ENCODE assay signal across 22 cellular contexts in the genomic region with DNA sequence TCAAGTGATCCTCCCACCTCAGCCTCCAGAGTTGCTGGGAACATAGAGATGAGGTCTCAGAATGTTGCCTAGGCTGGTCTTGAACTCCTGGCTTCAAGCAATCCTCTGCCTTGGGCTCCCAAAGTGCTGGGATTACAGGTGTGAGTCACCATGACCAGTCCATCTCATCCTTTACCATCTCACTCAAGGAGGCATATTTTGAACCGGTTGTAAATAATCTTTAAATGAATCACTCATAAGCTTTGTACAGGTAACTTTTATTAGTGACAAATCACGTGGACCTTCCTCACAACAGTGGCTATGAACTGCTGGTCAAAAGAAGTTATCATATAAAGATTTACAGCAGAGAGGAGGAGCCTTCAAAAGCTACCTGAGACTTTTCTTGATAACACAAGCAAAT.
"Had no signal": no experiment of that assay in that cellular context is flagged by ENCODE, and none has a peak within 500 bp of the region (broad histone marks: within the 10 kb centered on the region; RNA-seq: fewer than 3 reads in every experiment).

No MANE protein-coding gene starts in this region.

- H3K4me1 Mint-ChIP-seq: activated T-helper 17 cell treated with anti-CD3 and anti-CD28 coated beads, Interleukin-2, amount 50 U/mL, for 72 hours; brain; mesothelial cell of epicardium had no signal

- H3K4me1 ChIP-seq: heart right ventricle, left lung, pancreas, tibial artery, uterus had no signal

- H3K4me3 ChIP-seq: heart right ventricle, left lung, lung, pancreas, tibial artery, uterus had no signal

- H3K36me3 Mint-ChIP-seq: activated naive CD4-positive, alpha-beta T cell treated with anti-CD3 and anti-CD28 coated beads, Interleukin-2, amount 50 U/mL, for 72 hours; brain; mesothelial cell of epicardium; natural killer cell treated with Interleukin-12 subunit alpha and Interleukin-12 subunit beta and Interleukin-15 and Interleukin-18, amount 100 ng/mL, for 72 hours had no signal

- H3K36me3 ChIP-seq: heart right ventricle, left lung, pancreas, tibial artery, uterus had no signal

- H3K9me3 Mint-ChIP-seq: activated naive CD4-positive, alpha-beta T cell treated with anti-CD3 and anti-CD28 coated beads, Interleukin-2, amount 50 U/mL, for 72 hours; activated T-helper 17 cell treated with anti-CD3 and anti-CD28 coated beads, Interleukin-2, amount 50 U/mL, for 72 hours; brain; natural killer cell treated with Interleukin-12 subunit alpha and Interleukin-12 subunit beta and Interleukin-15 and Interleukin-18, amount 100 ng/mL, for 72 hours; stimulated activated naive CD8-positive, alpha-beta T cell treated with anti-CD3 and anti-CD28 coated beads, Interleukin-15, Interleukin-2, amounts not matched to agents 100 ng/mL and 50 ng/mL, for 24 hours had no signal

- FAIRE-seq: colon, kidney, pancreas had no signal

- H3K4me3 Mint-ChIP-seq: activated T-helper 17 cell treated with anti-CD3 and anti-CD28 coated beads, Interleukin-2, amount 50 U/mL, for 72 hours; brain; mesothelial cell of epicardium; natural killer cell treated with Interleukin-12 subunit alpha and Interleukin-12 subunit beta and Interleukin-15 and Interleukin-18, amount 100 ng/mL, for 72 hours; stimulated activated naive CD8-positive, alpha-beta T cell treated with anti-CD3 and anti-CD28 coated beads, Interleukin-15, Interleukin-2, amounts not matched to agents 100 ng/mL and 50 ng/mL, for 24 hours had no signal

- H3K27me3 ChIP-seq: left lung, pancreas, tibial artery, uterus had no signal

- H3K27ac ChIP-seq: heart right ventricle, left lung, pancreas, tibial artery, uterus, VCaP had no signal

- H3K27ac Mint-ChIP-seq: activated naive CD4-positive, alpha-beta T cell treated with anti-CD3 and anti-CD28 coated beads, Interleukin-2, amount 50 U/mL, for 72 hours; activated T-helper 17 cell treated with anti-CD3 and anti-CD28 coated beads, Interleukin-2, amount 50 U/mL, for 72 hours; brain; mesothelial cell of epicardium; natural killer cell treated with Interleukin-12 subunit alpha and Interleukin-12 subunit beta and Interleukin-15 and Interleukin-18, amount 100 ng/mL, for 72 hours; stimulated activated naive CD8-positive, alpha-beta T cell treated with anti-CD3 and anti-CD28 coated beads, Interleukin-15, Interleukin-2, amounts not matched to agents 100 ng/mL and 50 ng/mL, for 24 hours had no signal

- ATAC-seq: activated naive CD4-positive, alpha-beta T cell treated with anti-CD3 and anti-CD28 coated beads, Interleukin-2, amount 50 U/mL, for 72 hours; activated T-helper 17 cell treated with anti-CD3 and anti-CD28 coated beads, Interleukin-2, amount 50 U/mL, for 72 hours; heart right ventricle; left lung; natural killer cell treated with Interleukin-12 subunit alpha and Interleukin-12 subunit beta and Interleukin-15 and Interleukin-18, amount 100 ng/mL, for 72 hours; pancreas; right cardiac atrium had no signal

- H3K9me3 ChIP-seq: heart right ventricle, left lung, pancreas, tibial artery, uterus had no signal

- DNase-seq: activated CD4-positive, alpha-beta T cell treated with anti-CD3 and anti-CD28 coated beads for 1 hour; activated CD4-positive, alpha-beta T cell treated with anti-CD3 and anti-CD28 coated beads, Interleukin-2, amount 50 U/mL, for 1 hour; activated T-cell treated with anti-CD3 and anti-CD28 coated beads, Interleukin-2, amount 50 U/mL, for 1 hour; aorta; central memory CD4-positive, alpha-beta T cell; heart right ventricle; kidney; left lung; pancreas; right cardiac atrium; stimulated activated CD4-positive, alpha-beta T cell treated with anti-CD3 and anti-CD28 coated beads, Interleukin-12 subunit alpha, Interleukin-12 subunit beta, amount 100 ng/mL, for 4 hours; tibial artery; uterus had no signal

- H3K27me3 Mint-ChIP-seq: brain had no signal
